8 cellular contexts compared by ENCODE assay signal in the genomic region with DNA sequence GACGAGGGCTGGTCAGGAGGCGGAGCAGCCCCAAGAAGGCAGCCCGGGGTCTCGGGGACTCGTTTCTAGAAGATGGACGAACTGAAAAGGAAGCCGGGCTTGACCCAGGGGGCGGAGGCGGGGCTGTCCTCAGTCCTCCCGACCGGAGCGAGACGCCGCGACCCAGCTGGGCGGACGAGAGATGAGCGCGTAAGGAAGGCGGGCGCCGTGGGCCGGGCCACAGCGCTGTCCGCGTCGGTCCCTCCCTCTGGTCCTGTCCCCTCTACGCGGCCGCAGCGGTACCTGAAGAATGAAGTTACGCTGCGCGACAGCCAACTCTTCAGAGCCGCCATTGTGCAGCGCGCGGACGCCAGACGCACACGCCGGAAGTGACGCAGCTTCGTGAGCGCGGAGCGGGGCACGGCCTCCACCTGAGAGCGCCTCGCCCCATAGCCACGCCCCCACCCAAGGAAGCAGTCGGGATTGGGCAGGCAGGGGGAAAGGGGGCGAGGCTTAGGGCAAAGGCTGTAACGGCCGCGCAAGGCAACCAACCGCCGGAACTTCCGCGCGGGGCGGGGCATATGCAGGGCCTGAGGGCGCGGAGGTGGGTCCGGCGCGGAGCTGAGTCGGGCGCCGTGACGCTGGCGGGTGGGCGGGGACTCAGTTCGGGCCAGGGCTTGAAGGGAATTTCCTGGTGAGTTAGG. TPM values are rescaled to one million over a fixed set of nuclear protein-coding genes. Genes with fewer than 3 reads are reported as not detected.
DNase-seq lines count a peak whose midpoint lies in the region; ATAC-seq and TF ChIP-seq lines count a peak whose summit lies in the region.

Gene DIABLO (minus strand): TSS at position 370 of the 683 bp plus-strand sequence. CDS start 38 bp downstream, at position 332.

- H3K36me3 ChIP-seq in KMS-11 (ENCODE audit: insufficient read depth) (no peaks in the 10 kb centered on the region), Peyer's patch (peaks cover 0 to 45% (median 0%) of the 10 kb centered on the region in 3 donors), esophagus (ENCODE audit: control insufficient read depth in 2 of 2, insufficient read depth in 2 of 2, low read length in 1 of 2) (peaks cover 3 to 11% of the 10 kb centered on the region in 2 donors), muscle layer of colon (ENCODE audit: insufficient read depth, low read length) (peaks cover 34% of the 10 kb centered on the region)

- peak; percentile 98 for DNase-seq in DMS53 treated with DMSO at 0.1 percent for 48 hours (lab: John Stamatoyannopoulos, UW; ENCODE audit: unreplicated experiment)
- peak; percentile 100 for DNase-seq in Peyer's patch
- DNase-seq in activated T-cell treated with anti-CD3 and anti-CD28 coated beads, Interleukin-2, amount 50 U/mL, for 48 hours, result peak; percentile 99 to 100
- peak; percentile 99 for DNase-seq in stimulated activated CD8-positive, alpha-beta memory T cell treated with anti-CD3 and anti-CD28 coated beads, Interleukin-7, amount 100 ng/mL, for 24 hours (ENCODE audit: low read depth)

- H4K20me1 ChIP-seq in KMS-11 (ENCODE audit: insufficient read depth), result no peaks in the 10 kb centered on the region

- H3K27me3 ChIP-seq in KMS-11 (ENCODE audit: insufficient read depth, low read depth), result no peaks in the 10 kb centered on the region
- no peaks in the 10 kb centered on the region for H3K27me3 ChIP-seq in Peyer's patch
- no peaks in the 10 kb centered on the region for H3K27me3 ChIP-seq in esophagus (ENCODE audit: control insufficient read depth in 1 of 2, insufficient read depth in 2 of 2, low read length in 2 of 2)
- H3K27me3 ChIP-seq in muscle layer of colon (ENCODE audit: control insufficient read depth in 1 of 2, insufficient read depth in 2 of 2, low read length in 2 of 2), result no peaks in the 10 kb centered on the region

- H3K79me2 ChIP-seq in KMS-11 (ENCODE audit: insufficient read depth, low read depth), result peaks cover 20% of the 10 kb centered on the region; the same call in 1 of the 2 replicates

- TF ChIP-seq CTCF in KMS-11 (conservative IDR thresholded peaks at IDR 0.05; ENCODE audit: low read depth, low read length) (no peak), Peyer's patch (IDR thresholded peaks at IDR 0.05) (peak in 1 of 6 experiments; percentile 12)

- peak; percentile 90 for ATAC-seq in GM21737 (IDR thresholded peaks at IDR 0.05; ENCODE audit: unreplicated experiment)

- peak within 1 kb of the TSS; percentile 26 for H3K4me2 ChIP-seq in KMS-11

- H3K27ac ChIP-seq in KMS-11 (peak within 1 kb of the TSS; percentile 66), Peyer's patch (peak within 1 kb of the TSS; percentile 96 to 98 (median 97)), esophagus (ENCODE audit: low read depth in 2 of 2, low read length in 1 of 2) (peak within 1 kb of the TSS; percentile 96 to 100), muscle layer of colon (ENCODE audit: low read depth, low read length) (peak within 1 kb of the TSS; percentile 91)

- peak within 1 kb of the TSS; percentile 69 for H3K9ac ChIP-seq in KMS-11
- peak within 1 kb of the TSS; percentile 82 for H3K9ac ChIP-seq in muscle layer of colon (ENCODE audit: low read length)

- H3K4me1 ChIP-seq in KMS-11 (ENCODE audit: low read depth, poor library complexity, severe bottlenecking) (peaks cover 3% of the 10 kb centered on the region), Peyer's patch (peaks cover 0 to 18% (median 13%) of the 10 kb centered on the region in 4 donors), esophagus (ENCODE audit: control insufficient read depth in 2 of 2, insufficient read depth in 2 of 2, low read length in 1 of 2) (peaks cover 3 to 13% of the 10 kb centered on the region in 2 donors), muscle layer of colon (ENCODE audit: insufficient read depth, low read length) (peaks cover 19% of the 10 kb centered on the region)

- peak; percentile 98 for TF ChIP-seq POLR2A in Peyer's patch (IDR thresholded peaks at IDR 0.05)

- 0% methylated on average over 66 to 74 of the region's 74 CpGs for WGBS in esophagus, 2 donors

- H3K4me3 ChIP-seq in KMS-11 (IDR thresholded peaks at IDR 0.05; ENCODE audit: insufficient read depth, low read depth, low read length) (no peak within 1 kb of the TSS), Peyer's patch (peak within 1 kb of the TSS; percentile 81 to 96 (median 92)), esophagus (ENCODE audit: low read depth in 1 of 2, low read length in 2 of 2) (peak within 1 kb of the TSS; percentile 70 to 84), muscle layer of colon (ENCODE audit: low read depth in 1 of 2, low read length in 2 of 2) (peak within 1 kb of the TSS; percentile 79 to 97)

- H3K9me3 ChIP-seq in Peyer's patch (no peaks in the 10 kb centered on the region), esophagus (ENCODE audit: control insufficient read depth in 2 of 2, insufficient read depth in 1 of 2, low read depth in 1 of 2, low read length in 1 of 2) (peaks cover 0 to 2% of the 10 kb centered on the region in 2 donors), muscle layer of colon (ENCODE audit: low read length) (no peaks in the 10 kb centered on the region)

- H2AFZ ChIP-seq in KMS-11 (ENCODE audit: low read depth), result peak within 1 kb of the TSS; percentile 66; the same call in 1 of the 2 replicates

RNA-seq across cellular contexts. Expression of gene DIABLO, which starts in this region (rescaled TPM):
- 10 to 100 TPM; 51.3 to 64.1 (median 56.1) TPM for total RNA-seq in Peyer's patch
- polyA plus RNA-seq in esophagus, result 10 to 100 TPM; 17.9 to 31.1 TPM
